Comparison of ENCODE assay signal across 19 cellular contexts in the genomic region with DNA sequence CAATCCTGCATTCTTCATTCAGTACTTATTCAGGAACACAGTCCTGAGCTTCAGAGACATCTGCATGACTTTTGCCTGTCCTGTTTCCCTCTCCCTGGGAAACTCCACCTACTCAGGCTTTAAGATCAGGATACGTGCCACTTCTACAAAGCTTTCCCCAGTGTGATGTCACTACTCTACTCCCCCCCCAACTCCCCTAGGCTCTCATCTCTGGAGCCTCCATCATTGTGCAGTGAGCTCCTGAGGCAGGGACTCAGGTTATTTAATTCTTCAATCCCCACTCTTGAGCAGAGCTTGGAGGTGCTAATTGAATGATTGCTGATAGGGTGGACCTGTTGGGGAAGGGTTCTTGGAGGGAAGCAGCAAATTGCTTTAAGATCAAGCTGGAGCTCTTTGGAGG. TPM values are rescaled to one million over a fixed set of nuclear protein-coding genes. Genes with fewer than 3 reads are reported as not detected.
DNase-seq lines count a peak whose midpoint lies in the region; TF ChIP-seq lines count a peak whose summit lies in the region.
"Had no signal": no experiment of that assay in that cellular context is flagged by ENCODE, and none has a peak within 500 bp of the region (broad histone marks: within the 10 kb centered on the region; RNA-seq: fewer than 3 reads in every experiment).

No MANE protein-coding gene starts in this region.

- H3K27ac Mint-ChIP-seq in CD14-positive monocyte = no peak overlapping the region
- H3K27ac Mint-ChIP-seq in Caco-2 (ENCODE audit: unreplicated experiment) = no peak overlapping the region
- no peak overlapping the region for H3K27ac Mint-ChIP-seq in neural crest cell (ENCODE audit: unreplicated experiment)
- H3K27ac Mint-ChIP-seq: activated CD4-positive, alpha-beta T cell treated with anti-CD3 and anti-CD28 coated beads for 36 hours had no signal

- DNase-seq in CD14-positive monocyte (ENCODE audit: low spot score) (no peak), Caco-2 (no peak), coronary artery (ENCODE audit: low spot score) (no peak), neural crest cell (ENCODE audit: low read depth, low spot score) (no peak), NCI-H2107 (lab: John Stamatoyannopoulos, UW) (no peak), NCI-H524 (lab: John Stamatoyannopoulos, UW) (no peak)
- no peak for DNase-seq in activated effector memory CD4-positive, alpha-beta T cell treated with Interleukin-2 at 50 U/mL for 16 hours
- DNase-seq: activated CD4-positive, alpha-beta T cell treated with anti-CD3 and anti-CD28 coated beads for 36 hours; Karpas-422; NCI-H1092; NCI-H526 treated with DMSO at 0.1 percent for 48 hours; OCI-M1; SIG-M5; stimulated activated CD4-positive, alpha-beta T cell treated with anti-CD3 and anti-CD28 coated beads, Interleukin-4, amount 100 ng/mL, for 24 hours; T-helper 9 cell had no signal

- peaks cover 0 to 6% of the 10 kb centered on the region in 2 donors for H3K36me3 Mint-ChIP-seq in CD14-positive monocyte
- H3K36me3 Mint-ChIP-seq in Caco-2 (ENCODE audit: insufficient read depth, unreplicated experiment) = no peaks in the 10 kb centered on the region
- no peaks in the 10 kb centered on the region for H3K36me3 Mint-ChIP-seq in neural crest cell (ENCODE audit: low read depth)

- no peak overlapping the region for H3K27ac ChIP-seq in coronary artery
- H3K27ac ChIP-seq: ovary, skin epidermis had no signal

- no TSS peak for BruUV-seq in Caco-2 (replicated peaks; lab: Mats Ljungman, UMichigan)

- H3K4me3 Mint-ChIP-seq in CD14-positive monocyte (peak overlapping the region; percentile 4 to 89), Caco-2 (ENCODE audit: unreplicated experiment) (peak overlapping the region; percentile 50), neural crest cell (peak overlapping the region; percentile 16)
- H3K4me3 Mint-ChIP-seq: activated CD4-positive, alpha-beta T cell treated with anti-CD3 and anti-CD28 coated beads for 36 hours had no signal

- H3K4me3 ChIP-seq in Caco-2 (ENCODE audit: low read depth, low read length) (no peak overlapping the region), coronary artery (peak overlapping the region; percentile 75)

- POLR2A ChIA-PET in Caco-2 (lab: Charles Lee) = no interaction called here

- CTCF ChIA-PET in Caco-2 (lab: Charles Lee) = interaction anchor here (0.8 to 1.0 kb wide), 2 partner anchors 13 to 128 kb away, joined by 3 read pairs; no protein-coding TSS in a partner anchor

- intact Hi-C loops in CD14-positive monocyte (cut with micrococcal nuclease) (no loop called here), Caco-2 (cut with micrococcal nuclease; ENCODE audit: unreplicated experiment) (no loop called here)

- no peaks in the 10 kb centered on the region for H3K36me3 ChIP-seq in Caco-2 (ENCODE audit: control insufficient read depth, insufficient read depth, low read length)
- H3K36me3 ChIP-seq: ovary had no signal

- H3K9me3 ChIP-seq in Caco-2 = no peaks in the 10 kb centered on the region
- H3K9me3 ChIP-seq: ovary had no signal

- no peaks in the 10 kb centered on the region; the same call in 1 of the 2 replicates for H3K27me3 ChIP-seq in Caco-2 (replicated peaks; ENCODE audit: control insufficient read depth, insufficient read depth, low read length)
- H3K27me3 ChIP-seq: ovary had no signal

- TF ChIP-seq CTCF in CD14-positive monocyte (IDR thresholded peaks at IDR 0.05) (no peak), Caco-2 (IDR thresholded peaks at IDR 0.05; ENCODE audit: insufficient read depth in 1 of 2, low read depth in 1 of 2, low read length in 1 of 2, severe bottlenecking in 1 of 2, unreplicated experiment in 1 of 2) (no peak), coronary artery (IDR thresholded peaks at IDR 0.05) (no peak), neural crest cell (conservative IDR thresholded peaks at IDR 0.05) (no peak)

- H3K27me3 Mint-ChIP-seq in CD14-positive monocyte (ENCODE audit: low read depth in 3 of 3) (peaks cover 42 to 69% (median 52%) of the 10 kb centered on the region in 3 donors), Caco-2 (ENCODE audit: insufficient read depth, unreplicated experiment) (peaks cover 10% of the 10 kb centered on the region), neural crest cell (ENCODE audit: low read depth) (peaks cover 74% of the 10 kb centered on the region)

- H3K9me3 Mint-ChIP-seq in CD14-positive monocyte (peaks cover 0 to 10% (median 2%) of the 10 kb centered on the region in 7 donors), Caco-2 (ENCODE audit: unreplicated experiment) (no peaks in the 10 kb centered on the region), neural crest cell (no peaks in the 10 kb centered on the region)

- peaks cover 13% of the 10 kb centered on the region for H3K4me1 Mint-ChIP-seq in CD14-positive monocyte
- H3K4me1 Mint-ChIP-seq in Caco-2 (ENCODE audit: low read depth, unreplicated experiment) = no peaks in the 10 kb centered on the region
- H3K4me1 Mint-ChIP-seq in neural crest cell = no peaks in the 10 kb centered on the region

- H3K4me1 ChIP-seq in Caco-2 = no peaks in the 10 kb centered on the region

RNA-seq across cellular contexts. Expression of gene NT5C1A, which starts 1.2 kb away (rescaled TPM):
- polyA plus RNA-seq in CD14-positive monocyte = not detected
- not detected in 2 replicates for total RNA-seq in Caco-2 (2022)
- total RNA-seq in neural crest cell = not detected in 2 replicates
- total RNA-seq: fibroblast of lung had no signal
- polyA plus RNA-seq: fibroblast of lung, thymus had no signal

RNA-seq across cellular contexts. Expression of gene HPCAL4, which starts 20.5 kb away (rescaled TPM):
- under 1 TPM in 1 of 2 donors, not detected in 1; 0.03 TPM for polyA plus RNA-seq in CD14-positive monocyte
- total RNA-seq in Caco-2 (2022) (0.07 and 0.14 TPM in 2 replicates), neural crest cell (0.49 and 0.68 TPM in 2 replicates)
- total RNA-seq: fibroblast of lung had no signal
- polyA plus RNA-seq: fibroblast of lung had no signal

RNA-seq across cellular contexts. Expression of gene HEYL, which starts 31.2 kb away (rescaled TPM):
- under 1 TPM; 0.04 to 0.15 TPM for polyA plus RNA-seq in CD14-positive monocyte
- total RNA-seq in Caco-2 (2022) (3.0 and 3.4 TPM in 2 replicates), neural crest cell (4.9 and 5.0 TPM in 2 replicates)
- total RNA-seq: fibroblast of lung had no signal
